In genomic region chr12:237026-237815, GRCh38 we compare ENCODE assay signal across 1 cellular context.
TF ChIP-seq lines count a peak whose summit lies in the region.

No MANE protein-coding gene starts in this region.

TF ChIP-seq in HepG2, 621 proteins besides CTCF, POLR2A, EP300 and RAD21 (continued from another document and continues in another):
- no peak for TF ChIP-seq SKIL (CRISPR knock-in tag; IDR thresholded peaks at IDR 0.05; ENCODE audit: borderline replicate concordance)
- TF ChIP-seq SAP130 (CRISPR knock-in tag; IDR thresholded peaks at IDR 0.05; ENCODE audit: low read depth) = peak; percentile 65
- no peak for TF ChIP-seq PAWR (CRISPR knock-in tag; IDR thresholded peaks at IDR 0.05; ENCODE audit: borderline replicate concordance)
- no peak for TF ChIP-seq MTF1 (CRISPR knock-in tag; IDR thresholded peaks at IDR 0.05)
- no peak for TF ChIP-seq IKZF1 (IDR thresholded peaks at IDR 0.05)
- peak; percentile 59; the same call in 1 of the 2 replicates for TF ChIP-seq ZSCAN25 (CRISPR knock-in tag; IDR thresholded peaks at IDR 0.05)
- no peak for TF ChIP-seq RAD51 (IDR thresholded peaks at IDR 0.05; ENCODE audit: borderline replicate concordance)
- no peak for TF ChIP-seq ZNF839 (CRISPR knock-in tag; IDR thresholded peaks at IDR 0.05; ENCODE audit: borderline replicate concordance)
- TF ChIP-seq ZNF501 (CRISPR knock-in tag; IDR thresholded peaks at IDR 0.05) = no peak
- TF ChIP-seq ZNF7 (CRISPR knock-in tag; IDR thresholded peaks at IDR 0.05) = no peak
- no peak for TF ChIP-seq CENPBD1 (CRISPR knock-in tag; IDR thresholded peaks at IDR 0.05; ENCODE audit: borderline replicate concordance, low read depth)
- no peak for TF ChIP-seq TERF1 (CRISPR knock-in tag; IDR thresholded peaks at IDR 0.05)
- TF ChIP-seq, protein P1, sequence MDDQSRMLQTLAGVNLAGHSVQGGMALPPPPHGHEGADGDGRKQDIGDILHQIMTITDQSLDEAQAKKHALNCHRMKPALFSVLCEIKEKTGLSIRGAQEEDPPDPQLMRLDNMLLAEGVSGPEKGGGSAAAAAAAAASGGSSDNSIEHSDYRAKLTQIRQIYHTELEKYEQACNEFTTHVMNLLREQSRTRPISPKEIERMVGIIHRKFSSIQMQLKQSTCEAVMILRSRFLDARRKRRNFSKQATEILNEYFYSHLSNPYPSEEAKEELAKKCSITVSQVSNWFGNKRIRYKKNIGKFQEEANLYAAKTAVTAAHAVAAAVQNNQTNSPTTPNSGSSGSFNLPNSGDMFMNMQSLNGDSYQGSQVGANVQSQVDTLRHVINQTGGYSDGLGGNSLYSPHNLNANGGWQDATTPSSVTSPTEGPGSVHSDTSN (CRISPR knock-in tag; IDR thresholded peaks at IDR 0.05; ENCODE audit: borderline replicate concordance) = no peak
- TF ChIP-seq SIX1 (CRISPR knock-in tag; IDR thresholded peaks at IDR 0.05; ENCODE audit: borderline replicate concordance) = no peak
- TF ChIP-seq RXRA (CRISPR knock-in tag; IDR thresholded peaks at IDR 0.05) = no peak; the same call in 1 of the 2 replicates
- TF ChIP-seq CEBPB (IDR thresholded peaks at IDR 0.05; ENCODE audit: borderline replicate concordance, low read depth, low read length) = no peak
- no peak for TF ChIP-seq NFRKB (IDR thresholded peaks at IDR 0.05)
- TF ChIP-seq, protein P2, sequence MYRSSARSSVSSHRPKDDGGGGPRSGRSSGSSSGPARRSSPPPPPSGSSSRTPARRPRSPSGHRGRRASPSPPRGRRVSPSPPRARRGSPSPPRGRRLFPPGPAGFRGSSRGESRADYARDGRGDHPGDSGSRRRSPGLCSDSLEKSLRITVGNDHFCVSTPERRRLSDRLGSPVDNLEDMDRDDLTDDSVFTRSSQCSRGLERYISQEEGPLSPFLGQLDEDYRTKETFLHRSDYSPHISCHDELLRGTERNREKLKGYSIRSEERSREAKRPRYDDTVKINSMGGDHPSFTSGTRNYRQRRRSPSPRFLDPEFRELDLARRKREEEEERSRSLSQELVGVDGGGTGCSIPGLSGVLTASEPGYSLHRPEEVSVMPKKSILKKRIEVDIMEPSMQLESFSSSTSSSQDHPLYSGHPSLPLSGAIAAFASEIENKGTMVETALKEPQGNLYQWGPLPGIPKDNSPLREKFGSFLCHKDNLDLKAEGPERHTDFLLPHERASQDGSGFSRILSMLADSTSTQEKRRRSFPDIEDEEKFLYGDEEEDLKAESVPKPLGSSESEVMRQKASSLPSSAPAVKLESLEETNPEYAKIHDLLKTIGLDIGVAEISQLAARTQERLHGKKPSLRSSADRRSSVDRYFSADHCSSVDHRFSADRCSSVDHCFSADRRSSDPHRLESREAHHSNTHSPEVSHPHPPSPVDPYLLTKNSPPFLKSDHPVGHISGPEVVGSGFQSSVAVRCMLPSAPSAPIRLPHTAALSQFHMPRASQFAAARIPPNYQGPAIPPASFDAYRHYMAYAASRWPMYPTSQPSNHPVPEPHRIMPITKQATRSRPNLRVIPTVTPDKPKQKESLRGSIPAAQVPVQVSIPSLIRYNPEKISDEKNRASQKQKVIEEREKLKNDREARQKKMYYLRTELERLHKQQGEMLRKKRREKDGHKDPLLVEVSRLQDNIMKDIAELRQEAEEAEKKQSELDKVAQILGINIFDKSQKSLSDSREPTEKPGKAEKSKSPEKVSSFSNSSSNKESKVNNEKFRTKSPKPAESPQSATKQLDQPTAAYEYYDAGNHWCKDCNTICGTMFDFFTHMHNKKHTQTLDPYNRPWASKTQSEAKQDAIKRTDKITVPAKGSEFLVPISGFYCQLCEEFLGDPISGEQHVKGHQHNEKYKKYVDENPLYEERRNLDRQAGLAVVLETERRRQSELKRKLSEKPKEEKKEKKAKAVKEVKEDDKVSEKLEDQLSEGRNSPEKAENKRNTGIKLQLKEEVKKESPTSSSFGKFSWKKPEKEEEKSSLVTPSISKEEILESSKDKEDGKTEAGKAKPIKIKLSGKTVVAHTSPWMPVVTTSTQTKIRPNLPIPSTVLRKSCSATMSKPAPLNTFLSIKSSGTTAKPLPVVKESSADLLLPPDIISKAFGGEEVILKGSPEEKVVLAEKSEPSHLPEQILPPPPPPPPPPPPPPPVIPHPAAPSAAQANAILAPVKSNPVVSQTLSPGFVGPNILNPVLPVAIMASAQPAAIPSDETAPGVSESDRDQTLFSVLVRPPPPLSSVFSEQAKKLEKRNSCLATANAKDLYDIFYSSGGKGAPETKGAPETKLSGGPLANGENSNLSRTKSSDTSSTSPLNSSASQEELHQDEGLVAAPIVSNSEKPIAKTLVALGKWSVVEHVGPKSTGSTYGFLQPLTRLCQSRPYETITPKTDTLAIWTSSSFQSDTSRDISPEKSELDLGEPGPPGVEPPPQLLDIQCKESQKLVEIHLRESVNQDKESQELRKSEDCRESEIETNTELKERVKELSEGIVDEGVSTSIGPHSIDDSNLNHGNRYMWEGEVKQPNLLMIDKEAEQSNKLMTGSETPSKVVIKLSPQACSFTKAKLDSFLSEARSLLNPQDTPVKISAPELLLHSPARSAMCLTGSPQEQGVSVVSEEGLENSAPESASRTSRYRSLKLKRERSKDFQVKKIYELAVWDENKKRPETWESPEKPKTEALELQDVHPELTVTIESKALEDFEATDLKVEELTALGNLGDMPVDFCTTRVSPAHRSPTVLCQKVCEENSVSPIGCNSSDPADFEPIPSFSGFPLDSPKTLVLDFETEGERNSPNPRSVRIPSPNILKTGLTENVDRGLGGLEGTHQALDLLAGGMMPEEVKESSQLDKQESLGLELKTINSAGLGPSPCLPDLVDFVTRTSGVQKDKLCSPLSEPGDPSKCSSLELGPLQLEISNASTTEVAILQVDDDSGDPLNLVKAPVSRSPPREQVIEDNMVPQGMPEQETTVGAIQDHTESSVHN (CRISPR knock-in tag; IDR thresholded peaks at IDR 0.05) = no peak
- TF ChIP-seq NFE2L1 (CRISPR knock-in tag; IDR thresholded peaks at IDR 0.05; ENCODE audit: borderline replicate concordance) = no peak
- TF ChIP-seq ZNF136 (CRISPR knock-in tag; IDR thresholded peaks at IDR 0.05; ENCODE audit: low read depth) = no peak
- TF ChIP-seq POLR2AphosphoS2 (IDR thresholded peaks at IDR 0.05; ENCODE audit: low read depth, low read length) = no peak
- TF ChIP-seq RBFOX2 (IDR thresholded peaks at IDR 0.05; ENCODE audit: low read depth, low read length) = no peak
- no peak for TF ChIP-seq ZNF142 (CRISPR knock-in tag; IDR thresholded peaks at IDR 0.05)
- TF ChIP-seq, protein P3, sequence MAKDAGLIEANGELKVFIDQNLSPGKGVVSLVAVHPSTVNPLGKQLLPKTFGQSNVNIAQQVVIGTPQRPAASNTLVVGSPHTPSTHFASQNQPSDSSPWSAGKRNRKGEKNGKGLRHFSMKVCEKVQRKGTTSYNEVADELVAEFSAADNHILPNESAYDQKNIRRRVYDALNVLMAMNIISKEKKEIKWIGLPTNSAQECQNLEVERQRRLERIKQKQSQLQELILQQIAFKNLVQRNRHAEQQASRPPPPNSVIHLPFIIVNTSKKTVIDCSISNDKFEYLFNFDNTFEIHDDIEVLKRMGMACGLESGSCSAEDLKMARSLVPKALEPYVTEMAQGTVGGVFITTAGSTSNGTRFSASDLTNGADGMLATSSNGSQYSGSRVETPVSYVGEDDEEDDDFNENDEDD (CRISPR knock-in tag; IDR thresholded peaks at IDR 0.05; ENCODE audit: borderline replicate concordance) = peak; percentile 20; the same call in 1 of the 2 replicates
- TF ChIP-seq HES4 (CRISPR knock-in tag; IDR thresholded peaks at IDR 0.05; ENCODE audit: borderline replicate concordance) = no peak
- no peak for TF ChIP-seq SMYD3 (CRISPR knock-in tag; IDR thresholded peaks at IDR 0.05)
- no peak for TF ChIP-seq ZC3H13 (CRISPR knock-in tag; IDR thresholded peaks at IDR 0.05)
- TF ChIP-seq, protein P4, sequence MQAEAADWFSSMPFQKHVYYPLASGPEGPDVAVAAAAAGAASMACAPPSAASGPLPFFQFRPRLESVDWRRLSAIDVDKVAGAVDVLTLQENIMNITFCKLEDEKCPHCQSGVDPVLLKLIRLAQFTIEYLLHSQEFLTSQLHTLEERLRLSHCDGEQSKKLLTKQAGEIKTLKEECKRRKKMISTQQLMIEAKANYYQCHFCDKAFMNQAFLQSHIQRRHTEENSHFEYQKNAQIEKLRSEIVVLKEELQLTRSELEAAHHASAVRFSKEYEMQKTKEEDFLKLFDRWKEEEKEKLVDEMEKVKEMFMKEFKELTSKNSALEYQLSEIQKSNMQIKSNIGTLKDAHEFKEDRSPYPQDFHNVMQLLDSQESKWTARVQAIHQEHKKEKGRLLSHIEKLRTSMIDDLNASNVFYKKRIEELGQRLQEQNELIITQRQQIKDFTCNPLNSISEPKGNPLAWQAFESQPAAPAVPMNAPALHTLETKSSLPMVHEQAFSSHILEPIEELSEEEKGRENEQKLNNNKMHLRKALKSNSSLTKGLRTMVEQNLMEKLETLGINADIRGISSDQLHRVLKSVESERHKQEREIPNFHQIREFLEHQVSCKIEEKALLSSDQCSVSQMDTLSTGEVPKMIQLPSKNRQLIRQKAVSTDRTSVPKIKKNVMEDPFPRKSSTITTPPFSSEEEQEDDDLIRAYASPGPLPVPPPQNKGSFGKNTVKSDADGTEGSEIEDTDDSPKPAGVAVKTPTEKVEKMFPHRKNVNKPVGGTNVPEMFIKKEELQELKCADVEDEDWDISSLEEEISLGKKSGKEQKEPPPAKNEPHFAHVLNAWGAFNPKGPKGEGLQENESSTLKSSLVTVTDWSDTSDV (CRISPR knock-in tag; IDR thresholded peaks at IDR 0.05) = no peak
- no peak for TF ChIP-seq HIVEP1 (CRISPR knock-in tag; IDR thresholded peaks at IDR 0.05)
- peak; percentile 92; the same call in 1 of the 2 replicates for TF ChIP-seq ZNF441 (CRISPR knock-in tag; IDR thresholded peaks at IDR 0.05; ENCODE audit: borderline replicate concordance)
- no peak for TF ChIP-seq ZNF781 (CRISPR knock-in tag; IDR thresholded peaks at IDR 0.05; ENCODE audit: borderline replicate concordance, not compliant biosample characterization)
- TF ChIP-seq HCFC1 (IDR thresholded peaks at IDR 0.05; ENCODE audit: low read depth, low read length) = no peak
- TF ChIP-seq KDM1A (CRISPR knock-in tag; IDR thresholded peaks at IDR 0.05) = no peak
- no peak for TF ChIP-seq AKAP8 (CRISPR knock-in tag; IDR thresholded peaks at IDR 0.05)
